1 cellular context compared by ENCODE assay signal in the genomic region with DNA sequence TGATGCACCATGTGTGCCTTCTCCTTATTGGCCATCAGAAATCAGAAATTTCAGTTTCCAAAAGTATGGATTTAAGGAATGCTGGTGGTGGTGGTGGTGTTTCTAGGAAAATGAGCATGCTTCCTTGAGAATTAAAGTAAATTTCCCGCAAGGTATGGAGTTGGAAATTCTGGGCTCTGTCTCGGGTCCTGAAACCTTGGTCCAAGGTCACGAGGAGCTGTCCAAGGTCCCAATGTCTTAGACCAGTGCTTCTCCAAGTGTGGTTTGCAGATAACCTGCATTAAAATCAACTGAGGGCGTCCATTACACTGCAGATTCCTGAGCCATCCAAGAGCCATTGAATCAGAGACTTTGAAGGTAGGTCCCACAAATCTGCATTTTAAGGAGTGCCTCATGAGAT.
TF ChIP-seq lines count a peak whose summit lies in the region.

No MANE protein-coding gene starts in this region.

TF ChIP-seq in K562, 482 proteins besides CTCF, POLR2A, EP300 and RAD21 (continued from another document and continues in another):
- TF ChIP-seq NCOA2 (IDR thresholded peaks at IDR 0.05; ENCODE audit: partially characterized antibody in 2 of 2) (no peak), MTF1 (CRISPR knock-in tag; IDR thresholded peaks at IDR 0.05; ENCODE audit: borderline replicate concordance) (peak; percentile 56; the same call in 1 of the 2 replicates), NUFIP1 (IDR thresholded peaks at IDR 0.05; ENCODE audit: partially characterized antibody) (no peak), JUND (IDR thresholded peaks at IDR 0.05; ENCODE audit: borderline replicate concordance, low read depth, low read length) (no peak), JUND (tag; IDR thresholded peaks at IDR 0.05; ENCODE audit: borderline replicate concordance, low read depth, low read length) (peak; percentile 39; the same call in 1 of the 3 replicates), HMGN3 (IDR thresholded peaks at IDR 0.05; ENCODE audit: borderline replicate concordance, extremely low read depth, insufficient read length, low read depth, low read length) (no peak), NFE2 (IDR thresholded peaks at IDR 0.05; ENCODE audit: low read depth) (no peak), SAP30 (IDR thresholded peaks at IDR 0.05; ENCODE audit: borderline replicate concordance, insufficient read depth, low read depth, low read length, poor library complexity, severe bottlenecking) (no peak), SRSF3 (IDR thresholded peaks at IDR 0.05; ENCODE audit: insufficient read depth, low read length) (no peak), ZNF584 (CRISPR knock-in tag; IDR thresholded peaks at IDR 0.05; ENCODE audit: low read depth) (peak; percentile 89; the same call in 1 of the 2 replicates), FOS (IDR thresholded peaks at IDR 0.05; ENCODE audit: extremely low read depth, insufficient read length) (no peak), ZNF77 (CRISPR knock-in tag; IDR thresholded peaks at IDR 0.05) (no peak), SMARCC2 (IDR thresholded peaks at IDR 0.05; ENCODE audit: low read depth) (no peak), FOXK2 (conservative IDR thresholded peaks at IDR 0.05 in 1 of 2, IDR thresholded peaks at IDR 0.05 in 1 of 2; ENCODE audit: low read depth in 2 of 2) (no peak), ZNF668 (CRISPR knock-in tag; IDR thresholded peaks at IDR 0.05) (0 out of 2 replicates have a peak, but pooled peaks have one; percentile 18), ZNF551 (CRISPR knock-in tag; IDR thresholded peaks at IDR 0.05) (no peak), ZNF24 (IDR thresholded peaks at IDR 0.05) (no peak), KDM2B (CRISPR knock-in tag; IDR thresholded peaks at IDR 0.05) (no peak), SIN3B (IDR thresholded peaks at IDR 0.05; ENCODE audit: low read depth) (no peak), ETV5 (CRISPR knock-in tag; IDR thresholded peaks at IDR 0.05; ENCODE audit: low read depth) (peak; percentile 67; the same call in 1 of the 2 replicates), SAFB2 (IDR thresholded peaks at IDR 0.05; ENCODE audit: borderline replicate concordance, low read depth, low read length, severe bottlenecking) (no peak), CBFA2T3 (IDR thresholded peaks at IDR 0.05) (no peak), KAT2B (IDR thresholded peaks at IDR 0.05; ENCODE audit: low read depth, low read length) (no peak), RBM15 (IDR thresholded peaks at IDR 0.05; ENCODE audit: insufficient read depth, low read length) (no peak), TCF3 (CRISPR knock-in tag; IDR thresholded peaks at IDR 0.05) (peak; percentile 45), POLR2H (tag; IDR thresholded peaks at IDR 0.05; ENCODE audit: low read depth) (no peak), CEBPG (CRISPR knock-in tag; IDR thresholded peaks at IDR 0.05) (no peak), CEBPG (tag; conservative IDR thresholded peaks at IDR 0.05 in 1 of 2, IDR thresholded peaks at IDR 0.05 in 1 of 2) (no peak), RFX7 (CRISPR knock-in tag; IDR thresholded peaks at IDR 0.05) (no peak), HSF4 (CRISPR knock-in tag; IDR thresholded peaks at IDR 0.05; ENCODE audit: borderline replicate concordance) (no peak), ZC3H8 (IDR thresholded peaks at IDR 0.05) (no peak), FOXJ2 (tag; IDR thresholded peaks at IDR 0.05) (peak; percentile 70; the same call in 1 of the 2 replicates), ZFP36 (IDR thresholded peaks at IDR 0.05; ENCODE audit: low read depth, low read length, partially characterized antibody) (no peak), CHD4 (IDR thresholded peaks at IDR 0.05; ENCODE audit: insufficient read depth, insufficient replicate concordance, low read depth, low read length, poor library complexity, severe bottlenecking) (no peak), ZNF134 (CRISPR knock-in tag; conservative IDR thresholded peaks at IDR 0.05) (no peak; the same call in 1 of the 2 replicates), EWSR1 (IDR thresholded peaks at IDR 0.05; ENCODE audit: borderline replicate concordance, low read depth, partially characterized antibody) (no peak), ZNF780A (CRISPR knock-in tag; IDR thresholded peaks at IDR 0.05) (no peak)
- TF ChIP-seq, protein P1, sequence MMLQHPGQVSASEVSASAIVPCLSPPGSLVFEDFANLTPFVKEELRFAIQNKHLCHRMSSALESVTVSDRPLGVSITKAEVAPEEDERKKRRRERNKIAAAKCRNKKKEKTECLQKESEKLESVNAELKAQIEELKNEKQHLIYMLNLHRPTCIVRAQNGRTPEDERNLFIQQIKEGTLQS (IDR thresholded peaks at IDR 0.05): no peak
- TF ChIP-seq, protein P1 (CRISPR knock-in tag; conservative IDR thresholded peaks at IDR 0.05): no peak
- TF ChIP-seq, protein P2, sequence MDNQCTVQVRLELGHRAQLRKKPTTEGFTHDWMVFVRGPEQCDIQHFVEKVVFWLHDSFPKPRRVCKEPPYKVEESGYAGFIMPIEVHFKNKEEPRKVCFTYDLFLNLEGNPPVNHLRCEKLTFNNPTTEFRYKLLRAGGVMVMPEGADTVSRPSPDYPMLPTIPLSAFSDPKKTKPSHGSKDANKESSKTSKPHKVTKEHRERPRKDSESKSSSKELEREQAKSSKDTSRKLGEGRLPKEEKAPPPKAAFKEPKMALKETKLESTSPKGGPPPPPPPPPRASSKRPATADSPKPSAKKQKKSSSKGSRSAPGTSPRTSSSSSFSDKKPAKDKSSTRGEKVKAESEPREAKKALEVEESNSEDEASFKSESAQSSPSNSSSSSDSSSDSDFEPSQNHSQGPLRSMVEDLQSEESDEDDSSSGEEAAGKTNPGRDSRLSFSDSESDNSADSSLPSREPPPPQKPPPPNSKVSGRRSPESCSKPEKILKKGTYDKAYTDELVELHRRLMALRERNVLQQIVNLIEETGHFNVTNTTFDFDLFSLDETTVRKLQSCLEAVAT (IDR thresholded peaks at IDR 0.05): no peak
- TF ChIP-seq, protein P3, sequence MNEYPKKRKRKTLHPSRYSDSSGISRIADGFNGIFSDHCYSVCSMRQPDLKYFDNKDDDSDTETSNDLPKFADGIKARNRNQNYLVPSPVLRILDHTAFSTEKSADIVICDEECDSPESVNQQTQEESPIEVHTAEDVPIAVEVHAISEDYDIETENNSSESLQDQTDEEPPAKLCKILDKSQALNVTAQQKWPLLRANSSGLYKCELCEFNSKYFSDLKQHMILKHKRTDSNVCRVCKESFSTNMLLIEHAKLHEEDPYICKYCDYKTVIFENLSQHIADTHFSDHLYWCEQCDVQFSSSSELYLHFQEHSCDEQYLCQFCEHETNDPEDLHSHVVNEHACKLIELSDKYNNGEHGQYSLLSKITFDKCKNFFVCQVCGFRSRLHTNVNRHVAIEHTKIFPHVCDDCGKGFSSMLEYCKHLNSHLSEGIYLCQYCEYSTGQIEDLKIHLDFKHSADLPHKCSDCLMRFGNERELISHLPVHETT (CRISPR knock-in tag; conservative IDR thresholded peaks at IDR 0.05 in 1 of 2, IDR thresholded peaks at IDR 0.05 in 1 of 2): peak; percentile 61 to 93; a peak in 1 of 4 replicates
- TF ChIP-seq, protein P4, sequence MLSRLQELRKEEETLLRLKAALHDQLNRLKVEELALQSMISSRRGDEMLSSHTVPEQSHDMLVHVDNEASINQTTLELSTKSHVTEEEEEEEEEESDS (CRISPR knock-in tag; IDR thresholded peaks at IDR 0.05): no peak
- TF ChIP-seq, protein P5, sequence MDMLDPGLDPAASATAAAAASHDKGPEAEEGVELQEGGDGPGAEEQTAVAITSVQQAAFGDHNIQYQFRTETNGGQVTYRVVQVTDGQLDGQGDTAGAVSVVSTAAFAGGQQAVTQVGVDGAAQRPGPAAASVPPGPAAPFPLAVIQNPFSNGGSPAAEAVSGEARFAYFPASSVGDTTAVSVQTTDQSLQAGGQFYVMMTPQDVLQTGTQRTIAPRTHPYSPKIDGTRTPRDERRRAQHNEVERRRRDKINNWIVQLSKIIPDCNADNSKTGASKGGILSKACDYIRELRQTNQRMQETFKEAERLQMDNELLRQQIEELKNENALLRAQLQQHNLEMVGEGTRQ (CRISPR knock-in tag; IDR thresholded peaks at IDR 0.05): peak; percentile 70
- TF ChIP-seq, protein P6, sequence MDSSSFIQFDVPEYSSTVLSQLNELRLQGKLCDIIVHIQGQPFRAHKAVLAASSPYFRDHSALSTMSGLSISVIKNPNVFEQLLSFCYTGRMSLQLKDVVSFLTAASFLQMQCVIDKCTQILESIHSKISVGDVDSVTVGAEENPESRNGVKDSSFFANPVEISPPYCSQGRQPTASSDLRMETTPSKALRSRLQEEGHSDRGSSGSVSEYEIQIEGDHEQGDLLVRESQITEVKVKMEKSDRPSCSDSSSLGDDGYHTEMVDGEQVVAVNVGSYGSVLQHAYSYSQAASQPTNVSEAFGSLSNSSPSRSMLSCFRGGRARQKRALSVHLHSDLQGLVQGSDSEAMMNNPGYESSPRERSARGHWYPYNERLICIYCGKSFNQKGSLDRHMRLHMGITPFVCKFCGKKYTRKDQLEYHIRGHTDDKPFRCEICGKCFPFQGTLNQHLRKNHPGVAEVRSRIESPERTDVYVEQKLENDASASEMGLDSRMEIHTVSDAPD (CRISPR knock-in tag; IDR thresholded peaks at IDR 0.05): no peak
- TF ChIP-seq, protein P7, sequence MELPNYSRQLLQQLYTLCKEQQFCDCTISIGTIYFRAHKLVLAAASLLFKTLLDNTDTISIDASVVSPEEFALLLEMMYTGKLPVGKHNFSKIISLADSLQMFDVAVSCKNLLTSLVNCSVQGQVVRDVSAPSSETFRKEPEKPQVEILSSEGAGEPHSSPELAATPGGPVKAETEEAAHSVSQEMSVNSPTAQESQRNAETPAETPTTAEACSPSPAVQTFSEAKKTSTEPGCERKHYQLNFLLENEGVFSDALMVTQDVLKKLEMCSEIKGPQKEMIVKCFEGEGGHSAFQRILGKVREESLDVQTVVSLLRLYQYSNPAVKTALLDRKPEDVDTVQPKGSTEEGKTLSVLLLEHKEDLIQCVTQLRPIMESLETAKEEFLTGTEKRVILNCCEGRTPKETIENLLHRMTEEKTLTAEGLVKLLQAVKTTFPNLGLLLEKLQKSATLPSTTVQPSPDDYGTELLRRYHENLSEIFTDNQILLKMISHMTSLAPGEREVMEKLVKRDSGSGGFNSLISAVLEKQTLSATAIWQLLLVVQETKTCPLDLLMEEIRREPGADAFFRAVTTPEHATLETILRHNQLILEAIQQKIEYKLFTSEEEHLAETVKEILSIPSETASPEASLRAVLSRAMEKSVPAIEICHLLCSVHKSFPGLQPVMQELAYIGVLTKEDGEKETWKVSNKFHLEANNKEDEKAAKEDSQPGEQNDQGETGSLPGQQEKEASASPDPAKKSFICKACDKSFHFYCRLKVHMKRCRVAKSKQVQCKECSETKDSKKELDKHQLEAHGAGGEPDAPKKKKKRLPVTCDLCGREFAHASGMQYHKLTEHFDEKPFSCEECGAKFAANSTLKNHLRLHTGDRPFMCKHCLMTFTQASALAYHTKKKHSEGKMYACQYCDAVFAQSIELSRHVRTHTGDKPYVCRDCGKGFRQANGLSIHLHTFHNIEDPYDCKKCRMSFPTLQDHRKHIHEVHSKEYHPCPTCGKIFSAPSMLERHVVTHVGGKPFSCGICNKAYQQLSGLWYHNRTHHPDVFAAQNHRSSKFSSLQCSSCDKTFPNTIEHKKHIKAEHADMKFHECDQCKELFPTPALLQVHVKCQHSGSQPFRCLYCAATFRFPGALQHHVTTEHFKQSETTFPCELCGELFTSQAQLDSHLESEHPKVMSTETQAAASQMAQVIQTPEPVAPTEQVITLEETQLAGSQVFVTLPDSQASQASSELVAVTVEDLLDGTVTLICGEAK (IDR thresholded peaks at IDR 0.05): peak; percentile 86
- TF ChIP-seq, protein P7 (CRISPR knock-in tag; IDR thresholded peaks at IDR 0.05): peak; percentile 64; the same call in 1 of the 2 replicates
- TF ChIP-seq, protein P8, sequence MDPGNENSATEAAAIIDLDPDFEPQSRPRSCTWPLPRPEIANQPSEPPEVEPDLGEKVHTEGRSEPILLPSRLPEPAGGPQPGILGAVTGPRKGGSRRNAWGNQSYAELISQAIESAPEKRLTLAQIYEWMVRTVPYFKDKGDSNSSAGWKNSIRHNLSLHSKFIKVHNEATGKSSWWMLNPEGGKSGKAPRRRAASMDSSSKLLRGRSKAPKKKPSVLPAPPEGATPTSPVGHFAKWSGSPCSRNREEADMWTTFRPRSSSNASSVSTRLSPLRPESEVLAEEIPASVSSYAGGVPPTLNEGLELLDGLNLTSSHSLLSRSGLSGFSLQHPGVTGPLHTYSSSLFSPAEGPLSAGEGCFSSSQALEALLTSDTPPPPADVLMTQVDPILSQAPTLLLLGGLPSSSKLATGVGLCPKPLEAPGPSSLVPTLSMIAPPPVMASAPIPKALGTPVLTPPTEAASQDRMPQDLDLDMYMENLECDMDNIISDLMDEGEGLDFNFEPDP (CRISPR knock-in tag; IDR thresholded peaks at IDR 0.05): no peak
